8 cellular contexts compared by ENCODE assay signal in genomic region chr3:53845103-53845880, GRCh38. TPM values are rescaled to one million over a fixed set of nuclear protein-coding genes. Genes with fewer than 3 reads are reported as not detected.
DNase-seq lines count a peak whose midpoint lies in the region; ATAC-seq and TF ChIP-seq lines count a peak whose summit lies in the region.

No MANE protein-coding gene starts in this region.

- DNase-seq in NCI-H748 (lab: John Stamatoyannopoulos, UW; ENCODE audit: unreplicated experiment) = peak; percentile 39
- no peak for DNase-seq in NCI-H748 treated with DMSO at 0.1 percent for 48 hours (lab: John Stamatoyannopoulos, UW)
- DNase-seq in activated B cell treated with CpG ODN at 0.5 μM for 24 hours = no peak
- DNase-seq in foreskin fibroblast = peak; percentile 23 to 60
- DNase-seq in naive thymus-derived CD8-positive, alpha-beta T cell = no peak
- no peak for DNase-seq in activated effector memory CD4-positive, alpha-beta T cell treated with Interleukin-2 at 50 U/mL for 16 hours

- no peaks in the 10 kb centered on the region for H3K9me3 Mint-ChIP-seq in activated B cell treated with CpG ODN at 0.5 μM for 24 hours
- H3K9me3 Mint-ChIP-seq in naive thymus-derived CD8-positive, alpha-beta T cell = no peaks in the 10 kb centered on the region

- peak overlapping the region; percentile 53 to 69 for H3K4me3 ChIP-seq in foreskin fibroblast (ENCODE audit: low read depth in 1 of 2, low read length in 2 of 2)

- peak overlapping the region; percentile 74 for H3K4me3 Mint-ChIP-seq in activated B cell treated with CpG ODN at 0.5 μM for 24 hours
- peak overlapping the region; percentile 15 to 74 (median 64) for H3K4me3 Mint-ChIP-seq in naive thymus-derived CD8-positive, alpha-beta T cell

- POLR2A ChIA-PET in activated B cell treated with CpG ODN at 0.5 μM for 24 hours (lab: Charles Lee) = no interaction called here
- POLR2A ChIA-PET in naive thymus-derived CD8-positive, alpha-beta T cell (lab: Charles Lee) = no interaction called here

- H3K36me3 Mint-ChIP-seq in activated B cell treated with CpG ODN at 0.5 μM for 24 hours (ENCODE audit: low read depth) = no peaks in the 10 kb centered on the region
- no peaks in the 10 kb centered on the region for H3K36me3 Mint-ChIP-seq in naive thymus-derived CD8-positive, alpha-beta T cell

- TF ChIP-seq CTCF in activated B cell treated with CpG ODN at 0.5 μM for 24 hours (IDR thresholded peaks at IDR 0.05) (no peak), foreskin fibroblast (IDR thresholded peaks at IDR 0.05; ENCODE audit: low read depth, low read length) (peak; percentile 27)

- no peak overlapping the region for H3K27ac Mint-ChIP-seq in activated B cell treated with CpG ODN at 0.5 μM for 24 hours
- H3K27ac Mint-ChIP-seq in naive thymus-derived CD8-positive, alpha-beta T cell = no peak overlapping the region

- peaks cover 29% of the 10 kb centered on the region for H3K27me3 Mint-ChIP-seq in activated B cell treated with CpG ODN at 0.5 μM for 24 hours
- H3K27me3 Mint-ChIP-seq in naive thymus-derived CD8-positive, alpha-beta T cell = peaks cover 25 to 73% (median 42%) of the 10 kb centered on the region in 5 donors

- intact Hi-C loops in activated B cell treated with CpG ODN at 0.5 μM for 24 hours (cut with micrococcal nuclease) = no loop called here

- ATAC-seq in HG02870 (IDR thresholded peaks at IDR 0.05; ENCODE audit: unreplicated experiment) (peak; percentile 13), activated B cell treated with CpG ODN at 0.5 μM for 24 hours (ENCODE audit: low read depth) (peak; percentile 11), GM19397 (IDR thresholded peaks at IDR 0.05; ENCODE audit: unreplicated experiment) (no peak)
- no peak for ATAC-seq in naive thymus-derived CD8-positive, alpha-beta T cell

- peaks cover 34% of the 10 kb centered on the region for H3K4me1 Mint-ChIP-seq in activated B cell treated with CpG ODN at 0.5 μM for 24 hours
- peaks cover 1 to 10% (median 7%) of the 10 kb centered on the region in 4 donors for H3K4me1 Mint-ChIP-seq in naive thymus-derived CD8-positive, alpha-beta T cell

- CTCF ChIA-PET in activated B cell treated with CpG ODN at 0.5 μM for 24 hours (lab: Charles Lee) = no interaction called here

RNA-seq across cellular contexts. Expression of gene CHDH, which starts 0.9 kb away (rescaled TPM):
- total RNA-seq in activated B cell treated with CpG ODN at 0.5 μM for 24 hours = 3.4 and 6.0 TPM in 2 replicates
- under 1 TPM in 1 of 2 experiments, not detected in 1; 0.25 TPM for total RNA-seq in naive thymus-derived CD8-positive, alpha-beta T cell
- under 1 TPM in 2 of 3 donors, not detected in 1; 0.04 to 0.25 TPM for polyA plus RNA-seq in naive thymus-derived CD8-positive, alpha-beta T cell

RNA-seq across cellular contexts. Expression of gene IL17RB, which starts 1.1 kb away (rescaled TPM):
- 3.0 and 3.8 TPM in 2 replicates for total RNA-seq in activated B cell treated with CpG ODN at 0.5 μM for 24 hours
- total RNA-seq in naive thymus-derived CD8-positive, alpha-beta T cell = not detected
- polyA plus RNA-seq in naive thymus-derived CD8-positive, alpha-beta T cell = under 1 TPM; 0.30 to 0.50 (median 0.49) TPM

RNA-seq across cellular contexts. Expression of gene ACTR8, which starts 36.7 kb away (rescaled TPM):
- 42.0 and 42.7 TPM in 2 replicates for total RNA-seq in activated B cell treated with CpG ODN at 0.5 μM for 24 hours
- total RNA-seq in naive thymus-derived CD8-positive, alpha-beta T cell = 10 to 100 TPM; 29.6 to 35.4 TPM
- polyA plus RNA-seq in naive thymus-derived CD8-positive, alpha-beta T cell = 10 to 100 TPM; 17.0 to 26.0 (median 17.6) TPM

RNA-seq across cellular contexts. Expression of gene SELENOK, which starts 46.4 kb away (rescaled TPM):
- total RNA-seq in activated B cell treated with CpG ODN at 0.5 μM for 24 hours = 29.8 and 43.3 TPM in 2 replicates
- total RNA-seq in naive thymus-derived CD8-positive, alpha-beta T cell = 10 to 100 TPM; 37.7 to 38.2 TPM
- 100 to 1,000 TPM; 102 to 176 (median 117) TPM for polyA plus RNA-seq in naive thymus-derived CD8-positive, alpha-beta T cell

Comparison
In these comparisons a context has a peak if more than half of its experiments do, and no peak if none do; other contexts are left out.
1. DNase-seq: peak in NCI-H748 (single experiment) and foreskin fibroblast (2 of 2); none in NCI-H748 treated with DMSO at 0.1 percent for 48 hours (single experiment), activated B cell treated with CpG ODN at 0.5 μM for 24 hours (single experiment), naive thymus-derived CD8-positive, alpha-beta T cell (0 of 10) and activated effector memory CD4-positive, alpha-beta T cell treated with Interleukin-2 at 50 U/mL for 16 hours (single experiment).
2. ATAC-seq: peak in HG02870 (single experiment) and activated B cell treated with CpG ODN at 0.5 μM for 24 hours (single experiment); none in naive thymus-derived CD8-positive, alpha-beta T cell (0 of 2) and GM19397 (single experiment).